8 cellular contexts compared by ENCODE assay signal in the genomic region with DNA sequence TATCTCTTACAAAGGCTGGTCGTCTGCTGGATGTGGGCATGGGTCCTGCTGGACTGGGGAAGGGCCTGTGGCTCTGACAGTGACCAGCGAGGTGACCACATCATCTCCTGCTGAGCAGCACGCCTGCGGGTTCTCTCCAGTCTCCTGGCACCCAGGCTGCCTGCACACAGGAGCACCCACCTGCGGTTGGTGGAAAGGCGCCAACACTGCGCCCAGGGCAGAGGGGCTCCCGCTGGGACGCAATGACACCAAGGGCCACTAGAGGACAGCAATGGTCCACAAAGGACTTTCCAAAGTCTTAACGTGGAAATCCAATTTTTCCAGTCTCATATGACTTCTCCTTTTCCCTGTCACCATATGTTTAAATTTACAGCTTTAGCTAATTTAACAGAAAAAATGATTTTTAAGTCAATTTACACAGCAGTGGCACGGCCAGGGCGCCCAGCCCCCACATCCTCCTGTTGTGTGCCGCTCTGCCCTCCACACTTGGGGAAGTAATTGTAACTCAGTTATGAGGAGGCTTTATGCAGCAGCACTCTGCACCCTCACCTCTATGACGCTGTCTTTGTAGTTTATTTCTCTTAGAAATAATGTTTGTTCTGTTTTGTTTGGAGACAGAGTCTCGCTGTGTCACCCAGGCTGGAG. TPM values are rescaled to one million over a fixed set of nuclear protein-coding genes. Genes with fewer than 3 reads are reported as not detected.
DNase-seq lines count a peak whose midpoint lies in the region; ATAC-seq and TF ChIP-seq lines count a peak whose summit lies in the region.

No MANE protein-coding gene starts in this region.

- H3K27me3 ChIP-seq in foreskin keratinocyte (no peaks in the 10 kb centered on the region), psoas muscle (ENCODE audit: insufficient read depth in 3 of 3, low read length in 2 of 3) (peaks cover 0 to 35% (median 7%) of the 10 kb centered on the region in 3 donors)

- POLR2A ChIA-PET in activated CD8-positive, alpha-beta T cell treated with anti-CD3 and anti-CD28 coated beads for 36 hours (lab: Charles Lee) = interaction anchor here (0.7 kb wide), 1 partner anchor 129 kb away, joined by 3 read pairs; no protein-coding TSS in a partner anchor

- intact Hi-C loops in activated CD8-positive, alpha-beta T cell treated with anti-CD3 and anti-CD28 coated beads for 36 hours (cut with micrococcal nuclease) = no loop called here
- intact Hi-C loops in psoas muscle (cut with DNase I) = loop anchor here in 1 of 2 donors (10.0 kb wide), 1 partner anchor 59 kb away; no protein-coding TSS in a partner anchor

- peak overlapping the region; percentile 5 for H3K27ac Mint-ChIP-seq in activated CD8-positive, alpha-beta T cell treated with anti-CD3 and anti-CD28 coated beads for 36 hours

- no peak overlapping the region for H3K4me3 Mint-ChIP-seq in activated CD8-positive, alpha-beta T cell treated with anti-CD3 and anti-CD28 coated beads for 36 hours

- peaks cover 5% of the 10 kb centered on the region for H3K9me3 Mint-ChIP-seq in activated CD8-positive, alpha-beta T cell treated with anti-CD3 and anti-CD28 coated beads for 36 hours

- peaks cover 15% of the 10 kb centered on the region for H3K4me1 Mint-ChIP-seq in activated CD8-positive, alpha-beta T cell treated with anti-CD3 and anti-CD28 coated beads for 36 hours (ENCODE audit: low read depth)

- peak; percentile 98 for TF ChIP-seq CTCF in activated CD8-positive, alpha-beta T cell treated with anti-CD3 and anti-CD28 coated beads for 36 hours (IDR thresholded peaks at IDR 0.05)
- TF ChIP-seq CTCF in foreskin keratinocyte (conservative IDR thresholded peaks at IDR 0.05) = peak; percentile 82
- peak; percentile 48 for TF ChIP-seq CTCF in psoas muscle (IDR thresholded peaks at IDR 0.05)

- peak overlapping the region; percentile 82 for H3K27ac ChIP-seq in foreskin keratinocyte
- no peak overlapping the region for H3K27ac ChIP-seq in psoas muscle

- H3K36me3 Mint-ChIP-seq in activated CD8-positive, alpha-beta T cell treated with anti-CD3 and anti-CD28 coated beads for 36 hours (ENCODE audit: low read depth) = no peaks in the 10 kb centered on the region

- H3K9me3 ChIP-seq in psoas muscle = no peaks in the 10 kb centered on the region

- peak; percentile 42 for DNase-seq in NCI-H748 (lab: John Stamatoyannopoulos, UW; ENCODE audit: unreplicated experiment)
- DNase-seq in NCI-H748 treated with DMSO at 0.1 percent for 48 hours (lab: John Stamatoyannopoulos, UW) = no peak
- DNase-seq in LoVo (ENCODE audit: low spot score) = peak; percentile 71
- DNase-seq in activated CD8-positive, alpha-beta T cell treated with anti-CD3 and anti-CD28 coated beads for 36 hours = peak; percentile 62
- DNase-seq in foreskin keratinocyte = peak in 1 of 2 donors; percentile 9
- DNase-seq in psoas muscle = peak in 1 of 2 donors; percentile 38
- no peak for DNase-seq in central memory CD4-positive, alpha-beta T cell

- peaks cover 9% of the 10 kb centered on the region for H3K27me3 Mint-ChIP-seq in activated CD8-positive, alpha-beta T cell treated with anti-CD3 and anti-CD28 coated beads for 36 hours

- 23 to 28% (median 23%) methylated on average over 15 of the region's 15 CpGs for WGBS in psoas muscle, 3 donors

- peak; percentile 71 for ATAC-seq in activated CD8-positive, alpha-beta T cell treated with anti-CD3 and anti-CD28 coated beads for 36 hours
- ATAC-seq in foreskin keratinocyte (peak; percentile 23), psoas muscle (no peak), HG03442 (IDR thresholded peaks at IDR 0.05; ENCODE audit: unreplicated experiment) (no peak)

- peaks cover 6% of the 10 kb centered on the region for H3K4me1 ChIP-seq in foreskin keratinocyte
- H3K4me1 ChIP-seq in psoas muscle = no peaks in the 10 kb centered on the region

- no peak overlapping the region for H3K4me3 ChIP-seq in psoas muscle

- CTCF ChIA-PET in activated CD8-positive, alpha-beta T cell treated with anti-CD3 and anti-CD28 coated beads for 36 hours (lab: Charles Lee) = interaction anchor here (0.6 to 2.9 kb wide), 11 partner anchors 8 to 374 kb away, joined by 3 to 23 read pairs (median 3); no protein-coding TSS in a partner anchor

- no peaks in the 10 kb centered on the region for H3K36me3 ChIP-seq in psoas muscle (ENCODE audit: insufficient read depth in 1 of 2, low read depth in 1 of 2)

RNA-seq across cellular contexts. Expression of a gene that starts 38.1 kb away (rescaled TPM):
- total RNA-seq in activated CD8-positive, alpha-beta T cell treated with anti-CD3 and anti-CD28 coated beads for 36 hours = under 1 TPM in 1 of 2 experiments, not detected in 1; 0.34 TPM
- 1.8 and 2.1 TPM in 2 replicates for total RNA-seq in foreskin keratinocyte
- polyA plus RNA-seq in foreskin keratinocyte = 1.5 and 1.7 TPM in 2 replicates
- 10 to 100 TPM in 3 of 4 donors, 1 to 10 TPM in 1; 6.5 to 20.4 (median 14.3) TPM for total RNA-seq in psoas muscle
- 10 to 100 TPM in 2 of 3 donors, 1 to 10 TPM in 1; 3.9 to 25.4 (median 12.7) TPM for polyA plus RNA-seq in psoas muscle

Comparison
In these comparisons a context has a peak if more than half of its experiments do, and no peak if none do; other contexts are left out.
1. DNase-seq: peak in NCI-H748 (single experiment), LoVo (single experiment) and activated CD8-positive, alpha-beta T cell treated with anti-CD3 and anti-CD28 coated beads for 36 hours (single experiment); none in NCI-H748 treated with DMSO at 0.1 percent for 48 hours (single experiment) and central memory CD4-positive, alpha-beta T cell (single experiment).
2. ATAC-seq: peak in activated CD8-positive, alpha-beta T cell treated with anti-CD3 and anti-CD28 coated beads for 36 hours (single experiment) and foreskin keratinocyte (single experiment); none in psoas muscle (0 of 4) and HG03442 (single experiment).
3. CTCF ChIP-seq: peak in every context shown above with its lines; median percentile 98 in activated CD8-positive, alpha-beta T cell treated with anti-CD3 and anti-CD28 coated beads for 36 hours; 82 in foreskin keratinocyte; 48 in psoas muscle.